Comparison of ENCODE assay signal across 19 cellular contexts in genomic region chr11:117087446-117087845, GRCh38. TPM values are rescaled to one million over a fixed set of nuclear protein-coding genes. Genes with fewer than 3 reads are reported as not detected.
DNase-seq lines count a peak whose midpoint lies in the region; ATAC-seq and TF ChIP-seq lines count a peak whose summit lies in the region.
"Had no signal": no experiment of that assay in that cellular context is flagged by ENCODE, and none has a peak within 500 bp of the region (broad histone marks: within the 10 kb centered on the region; RNA-seq: fewer than 3 reads in every experiment).

No MANE protein-coding gene starts in this region.

- no peak overlapping the region for H2BK20ac ChIP-seq in H9 (ENCODE audit: low read depth, low read length, poor library complexity, severe bottlenecking)

- H3K4me3 ChIP-seq in left lung: no peak overlapping the region
- H3K4me3 ChIP-seq: psoas muscle, tibial artery had no signal

- peak overlapping the region; percentile 63 for H3K4me3 Mint-ChIP-seq in CD4-positive, alpha-beta T cell
- H3K4me3 Mint-ChIP-seq in H9 (no peak overlapping the region), mesothelial cell of epicardium (no peak overlapping the region)
- no peak overlapping the region for H3K4me3 Mint-ChIP-seq in activated CD8-positive, alpha-beta T cell treated with anti-CD3 and anti-CD28 coated beads, Interleukin-2, amount 10 ng/mL, durations not matched to agents 7 days and 5 days
- H3K4me3 Mint-ChIP-seq: stimulated activated effector memory CD8-positive, alpha-beta T cell treated with anti-CD3 and anti-CD28 coated beads, Interleukin-12 subunit alpha, Interleukin-12 subunit beta, amount 100 ng/mL, for 72 hours had no signal

- no peak overlapping the region for H2AK5ac ChIP-seq in H9 (ENCODE audit: insufficient read length, low read length)

- H3K23me2 ChIP-seq in H9 (ENCODE audit: insufficient read length, low read depth, low read length, poor library complexity, severe bottlenecking): no peaks in the 10 kb centered on the region

- H4K91ac ChIP-seq in H9 (ENCODE audit: insufficient read length, low read depth, low read length): no peak overlapping the region

- no peak overlapping the region for H3K56ac ChIP-seq in H9 (ENCODE audit: insufficient read length, low read depth, low read length)

- peaks cover 13% of the 10 kb centered on the region for H3K79me1 ChIP-seq in H9 (ENCODE audit: insufficient read depth, low read depth, low read length, poor library complexity, severe bottlenecking)

- no peak overlapping the region for H2BK12ac ChIP-seq in H9 (ENCODE audit: insufficient read length, low read depth, low read length)

- TF ChIP-seq CTCF in CD4-positive, alpha-beta T cell (IDR thresholded peaks at IDR 0.05): no peak
- TF ChIP-seq CTCF in H9 (conservative IDR thresholded peaks at IDR 0.05) (no peak), mesothelial cell of epicardium (IDR thresholded peaks at IDR 0.05; ENCODE audit: unreplicated experiment) (no peak), left lung (IDR thresholded peaks at IDR 0.05) (no peak)

- H4K8ac ChIP-seq in H9 (replicated peaks; ENCODE audit: insufficient read length, low read depth, low read length): no peak overlapping the region

- H4K5ac ChIP-seq in H9 (ENCODE audit: insufficient read length, low read depth, low read length): no peak overlapping the region

- no peak overlapping the region for H3K14ac ChIP-seq in H9 (ENCODE audit: insufficient read depth, low read length)

- 0 out of 2 replicates have a peak, but pooled peaks cover 2% of the 10 kb centered on the region for H3K4me1 ChIP-seq in H9 (ENCODE audit: insufficient read depth, low read length)
- H3K4me1 ChIP-seq in left lung: peaks cover 0 to 23% of the 10 kb centered on the region in 2 donors

- H3K4ac ChIP-seq in H9 (ENCODE audit: low read depth, low read length): no peak overlapping the region

- H3K9ac ChIP-seq in H9 (ENCODE audit: extremely low read depth, insufficient read length, low read length): no peak overlapping the region
- H3K9ac ChIP-seq: SK-N-SH had no signal

- intact Hi-C loops in CD4-positive, alpha-beta T cell (cut with DNase I, micrococcal nuclease): no loop called here
- intact Hi-C loops in left lung (cut with DNase I): no loop called here

- H3K27ac ChIP-seq in CD4-positive, alpha-beta T cell (ENCODE audit: low read depth, low read length): no peak overlapping the region
- H3K27ac ChIP-seq in H9 (ENCODE audit: insufficient read length, low read depth, low read length) (no peak overlapping the region), left lung (no peak overlapping the region)
- H3K27ac ChIP-seq: psoas muscle, tibial artery had no signal

- no peaks in the 10 kb centered on the region for H3K27me3 Mint-ChIP-seq in CD4-positive, alpha-beta T cell
- H3K27me3 Mint-ChIP-seq in H9 (ENCODE audit: low read depth) (no peaks in the 10 kb centered on the region), mesothelial cell of epicardium (ENCODE audit: low read depth) (no peaks in the 10 kb centered on the region)
- no peaks in the 10 kb centered on the region for H3K27me3 Mint-ChIP-seq in activated CD8-positive, alpha-beta T cell treated with anti-CD3 and anti-CD28 coated beads, Interleukin-2, amount 10 ng/mL, durations not matched to agents 7 days and 5 days (ENCODE audit: low read depth)

- POLR2A ChIA-PET in CD4-positive, alpha-beta T cell (lab: Charles Lee): interaction anchor here (0.5 kb wide), 1 partner anchor 158 kb away, joined by 4 read pairs; no protein-coding TSS in a partner anchor
- POLR2A ChIA-PET in activated CD8-positive, alpha-beta T cell treated with anti-CD3 and anti-CD28 coated beads, Interleukin-2, amount 10 ng/mL, durations not matched to agents 7 days and 5 days (lab: Charles Lee): no interaction called here

- no peaks in the 10 kb centered on the region for H3K27me3 ChIP-seq in CD4-positive, alpha-beta T cell (ENCODE audit: control insufficient read depth, insufficient read depth, low read length)
- H3K27me3 ChIP-seq in H9 (ENCODE audit: insufficient read depth, low read length): no peaks in the 10 kb centered on the region
- no peaks in the 10 kb centered on the region for H3K27me3 ChIP-seq in left lung
- H3K27me3 ChIP-seq: tibial artery had no signal

- peaks cover 48% of the 10 kb centered on the region for H3K36me3 Mint-ChIP-seq in CD4-positive, alpha-beta T cell (ENCODE audit: low read depth)
- peaks cover 7 to 14% (median 7%) of the 10 kb centered on the region in 3 experiments for H3K36me3 Mint-ChIP-seq in H9 (ENCODE audit: insufficient read depth in 1 of 3, low read depth in 3 of 3)
- H3K36me3 Mint-ChIP-seq in activated CD8-positive, alpha-beta T cell treated with anti-CD3 and anti-CD28 coated beads, Interleukin-2, amount 10 ng/mL, durations not matched to agents 7 days and 5 days (ENCODE audit: low read depth): peaks cover 12% of the 10 kb centered on the region
- peaks cover 5% of the 10 kb centered on the region for H3K36me3 Mint-ChIP-seq in mesothelial cell of epicardium

- no peak overlapping the region for H2BK15ac ChIP-seq in H9 (ENCODE audit: low read depth, low read length)

- no peak overlapping the region for H2BK5ac ChIP-seq in H9 (ENCODE audit: insufficient read length, low read length)

- peaks cover 0 to 7% of the 10 kb centered on the region in 2 donors for H3K36me3 ChIP-seq in left lung
- H3K36me3 ChIP-seq: tibial artery had no signal

- no peak overlapping the region for H3K23ac ChIP-seq in H9 (ENCODE audit: insufficient read length, low read depth, low read length)

- no peaks in the 10 kb centered on the region for H3K9me3 Mint-ChIP-seq in CD4-positive, alpha-beta T cell
- H3K9me3 Mint-ChIP-seq in H9 (no peaks in the 10 kb centered on the region), mesothelial cell of epicardium (peaks cover 4% of the 10 kb centered on the region)
- H3K9me3 Mint-ChIP-seq in activated CD8-positive, alpha-beta T cell treated with anti-CD3 and anti-CD28 coated beads, Interleukin-2, amount 10 ng/mL, durations not matched to agents 7 days and 5 days (ENCODE audit: insufficient read depth): no peaks in the 10 kb centered on the region

- H2BK120ac ChIP-seq in H9 (ENCODE audit: low read depth, low read length, poor library complexity, severe bottlenecking): no peak overlapping the region

- WGBS in H9 (ENCODE audit: extremely low coverage, insufficient read length, low lambda C conversion rate): no CpG with 5 or more reads among the region's 3 CpGs

- ATAC-seq in CD4-positive, alpha-beta T cell (ENCODE audit: poor library complexity): peak; percentile 21
- peak; percentile 49 for ATAC-seq in activated CD8-positive, alpha-beta T cell treated with anti-CD3 and anti-CD28 coated beads, Interleukin-2, amount 10 ng/mL, durations not matched to agents 7 days and 5 days
- ATAC-seq in HG03159 (IDR thresholded peaks at IDR 0.05; ENCODE audit: unreplicated experiment) (no peak), left lung (no peak)
- ATAC-seq: left cardiac atrium; stimulated activated effector memory CD8-positive, alpha-beta T cell treated with anti-CD3 and anti-CD28 coated beads, Interleukin-12 subunit alpha, Interleukin-12 subunit beta, amount 100 ng/mL, for 72 hours had no signal

- no peak overlapping the region for H2AFZ ChIP-seq in H9 (ENCODE audit: low read length)

- H4K20me1 ChIP-seq in H9 (ENCODE audit: control insufficient read depth, insufficient read depth, insufficient read length): no peaks in the 10 kb centered on the region

- CTCF ChIA-PET in CD4-positive, alpha-beta T cell (lab: Charles Lee): no interaction called here
- CTCF ChIA-PET in activated CD8-positive, alpha-beta T cell treated with anti-CD3 and anti-CD28 coated beads, Interleukin-2, amount 10 ng/mL, durations not matched to agents 7 days and 5 days (lab: Charles Lee): no interaction called here

- peaks cover 86% of the 10 kb centered on the region for H3K4me1 Mint-ChIP-seq in CD4-positive, alpha-beta T cell (ENCODE audit: low read depth)
- H3K4me1 Mint-ChIP-seq in H9: peaks cover 21 to 24% of the 10 kb centered on the region in 2 experiments
- H3K4me1 Mint-ChIP-seq in activated CD8-positive, alpha-beta T cell treated with anti-CD3 and anti-CD28 coated beads, Interleukin-2, amount 10 ng/mL, durations not matched to agents 7 days and 5 days (ENCODE audit: low read depth): peaks cover 17% of the 10 kb centered on the region
- peaks cover 29% of the 10 kb centered on the region for H3K4me1 Mint-ChIP-seq in mesothelial cell of epicardium

- no peak overlapping the region for H3K4me2 ChIP-seq in H9 (ENCODE audit: insufficient read depth, insufficient read length, low read length)
- H3K4me2 ChIP-seq: SK-N-SH had no signal

- no peak for DNase-seq in CD4-positive, alpha-beta T cell
- no peak for DNase-seq in H9
- no peak for DNase-seq in activated CD8-positive, alpha-beta T cell treated with anti-CD3 and anti-CD28 coated beads, Interleukin-2, amount 10 ng/mL, durations not matched to agents 7 days and 5 days
- DNase-seq in mesothelial cell of epicardium (ENCODE audit: low spot score in 2 of 2, unreplicated experiment in 2 of 2): no peak
- no peak for DNase-seq in HT-29 (ENCODE audit: low spot score)
- no peak for DNase-seq in DMS53 treated with DMSO at 0.1 percent for 48 hours (lab: John Stamatoyannopoulos, UW; ENCODE audit: unreplicated experiment)
- DNase-seq in left lung: no peak
- DNase-seq: activated CD8-positive, alpha-beta memory T cell treated with anti-CD3 and anti-CD28 coated beads, Interleukin-2, amount 50 U/mL, for 48 hours; activated effector memory CD4-positive, alpha-beta T cell treated with anti-CD3 and anti-CD28 coated beads, Interleukin-2, amount 50 U/mL, for 16 hours; HCEC 1CT; left cardiac atrium; NCI-H1436; NCI-H524; psoas muscle; RPMI8226; SK-N-SH; tibial artery had no signal

- no peak overlapping the region for H3T11ph ChIP-seq in H9 (ENCODE audit: low read length)

- no peak overlapping the region for H3K27ac Mint-ChIP-seq in CD4-positive, alpha-beta T cell
- H3K27ac Mint-ChIP-seq in H9 (peak overlapping the region in 2 of 3 experiments; percentile 8 to 30; a peak in 1 of 7 replicates), mesothelial cell of epicardium (peak overlapping the region; percentile 40)
- no peak overlapping the region for H3K27ac Mint-ChIP-seq in activated CD8-positive, alpha-beta T cell treated with anti-CD3 and anti-CD28 coated beads, Interleukin-2, amount 10 ng/mL, durations not matched to agents 7 days and 5 days
- H3K27ac Mint-ChIP-seq: stimulated activated effector memory CD8-positive, alpha-beta T cell treated with anti-CD3 and anti-CD28 coated beads, Interleukin-12 subunit alpha, Interleukin-12 subunit beta, amount 100 ng/mL, for 72 hours had no signal

- H3K18ac ChIP-seq in H9 (ENCODE audit: insufficient read length, low read depth, low read length): no peak overlapping the region

- peaks cover 23% of the 10 kb centered on the region; the same call in 1 of the 2 replicates for H3K79me2 ChIP-seq in H9 (ENCODE audit: insufficient read depth, low read length)

- no peaks in the 10 kb centered on the region for H3K9me3 ChIP-seq in CD4-positive, alpha-beta T cell (ENCODE audit: control insufficient read depth, low read length)
- H3K9me3 ChIP-seq in H9 (ENCODE audit: control insufficient read depth, low read depth, low read length) (no peaks in the 10 kb centered on the region), left lung (no peaks in the 10 kb centered on the region)
- H3K9me3 ChIP-seq: psoas muscle, SK-N-SH, tibial artery had no signal

RNA-seq across cellular contexts. Expression of gene SIK3, which starts 10.8 kb away (rescaled TPM):
- total RNA-seq in CD4-positive, alpha-beta T cell: 10 to 100 TPM; 81.4 to 86.1 TPM
- total RNA-seq in H9 (2021): 31.4 and 35.5 TPM in 2 replicates
- total RNA-seq in activated CD8-positive, alpha-beta T cell treated with anti-CD3 and anti-CD28 coated beads, Interleukin-2, amount 10 ng/mL, durations not matched to agents 7 days and 5 days: 10 to 100 TPM; 25.9 to 31.4 TPM
- total RNA-seq in mesothelial cell of epicardium: 28.1 to 38.1 TPM (median 35.6 TPM) in 3 replicates
- total RNA-seq in HT-29 (2014; rRNA removed; shearing (Covaris generic)): 8.6 and 10.0 TPM in 2 replicates
- total RNA-seq in left lung: 10 to 100 TPM; 28.0 to 49.6 TPM

RNA-seq across cellular contexts. Expression of gene PAFAH1B2, which starts 56.6 kb away (rescaled TPM):
- 10 to 100 TPM; 44.3 to 45.6 TPM for total RNA-seq in CD4-positive, alpha-beta T cell
- total RNA-seq in H9 (2021): 158 and 161 TPM in 2 replicates
- 10 to 100 TPM; 56.5 to 60.0 TPM for total RNA-seq in activated CD8-positive, alpha-beta T cell treated with anti-CD3 and anti-CD28 coated beads, Interleukin-2, amount 10 ng/mL, durations not matched to agents 7 days and 5 days
- total RNA-seq in mesothelial cell of epicardium: 95.0 to 98.6 TPM (median 97.3 TPM) in 3 replicates
- 82.6 and 88.4 TPM in 2 replicates for total RNA-seq in HT-29 (2014; rRNA removed; shearing (Covaris generic))
- 10 to 100 TPM; 78.1 to 82.3 TPM for total RNA-seq in left lung

Comparison
In these comparisons a context has a peak if more than half of its experiments do, and no peak if none do; other contexts are left out.
1. ATAC-seq: peak in CD4-positive, alpha-beta T cell (single experiment) and activated CD8-positive, alpha-beta T cell treated with anti-CD3 and anti-CD28 coated beads, Interleukin-2, amount 10 ng/mL, durations not matched to agents 7 days and 5 days (single experiment); none in HG03159 (single experiment) and left lung (single experiment).
2. H3K27ac Mint-ChIP-seq: peak in H9 (2 of 3) and mesothelial cell of epicardium (single experiment); none in CD4-positive, alpha-beta T cell (single experiment) and activated CD8-positive, alpha-beta T cell treated with anti-CD3 and anti-CD28 coated beads, Interleukin-2, amount 10 ng/mL, durations not matched to agents 7 days and 5 days (single experiment).